Comparison of ENCODE assay signal across 19 cellular contexts in genomic region chr15:65074946-65075345, GRCh38. TPM values are rescaled to one million over a fixed set of nuclear protein-coding genes. Genes with fewer than 3 reads are reported as not detected.
"Had no signal": no experiment of that assay in that cellular context is flagged by ENCODE, and none has a peak within 500 bp of the region (broad histone marks: within the 10 kb centered on the region; RNA-seq: fewer than 3 reads in every experiment).

No MANE protein-coding gene starts in this region.

RNA-seq across cellular contexts. Expression of gene KBTBD13, which starts 1.6 kb away (rescaled TPM):
- total RNA-seq: activated naive CD4-positive, alpha-beta T cell treated with anti-CD3 and anti-CD28 coated beads for 36 hours; activated naive CD4-positive, alpha-beta T cell treated with anti-CD3 and anti-CD28 coated beads, Interleukin-2, amount 50 U/mL, for 72 hours; activated naive CD8-positive, alpha-beta T cell treated with anti-CD3 and anti-CD28 coated beads for 36 hours; activated naive CD8-positive, alpha-beta T cell treated with anti-CD3 and anti-CD28 coated beads, Interleukin-2, amount 10 ng/mL, durations not matched to agents 7 days and 5 days; activated T-cell treated with anti-CD3 and anti-CD28 coated beads, Interleukin-2, amount 50 U/mL, for 4 hours; activated T-cell treated with anti-CD3 and anti-CD28 coated beads, Interleukin-2, amount 50 U/mL, for 72 hours; activated T-helper 1 cell treated with anti-CD3 and anti-CD28 coated beads, Interleukin-12 subunit alpha, Interleukin-12 subunit beta, Interleukin-2, Interleukin-4 antibody, amounts not matched to agents 30 ng/mL and 10 ng/mL and 1 ng/mL, durations not matched to agents 14 hours and 24 hours and 36 hours; activated T-helper 17 cell treated with anti-CD3 and anti-CD28 coated beads, Interleukin-2, amount 50 U/mL, for 72 hours; activated T-helper 2 cell treated with anti-CD3 and anti-CD28 coated beads, Interferon-gamma antibody, Interleukin-2, Interleukin-4, amounts not matched to agents 10 μg/mL and 5 μg/mL and 100 μg/mL, durations not matched to agents 14 hours and 24 hours and 36 hours; adrenal gland; astrocyte; body of pancreas; bronchial epithelial cell; cerebellum; chondrocyte had no signal
- polyA plus RNA-seq: adrenal gland had no signal

RNA-seq across cellular contexts. Expression of gene RASL12, which starts 7.2 kb away (rescaled TPM):
- total RNA-seq: activated naive CD4-positive, alpha-beta T cell treated with anti-CD3 and anti-CD28 coated beads for 36 hours; activated naive CD4-positive, alpha-beta T cell treated with anti-CD3 and anti-CD28 coated beads, Interleukin-2, amount 50 U/mL, for 72 hours; activated naive CD8-positive, alpha-beta T cell treated with anti-CD3 and anti-CD28 coated beads for 36 hours; activated naive CD8-positive, alpha-beta T cell treated with anti-CD3 and anti-CD28 coated beads, Interleukin-2, amount 10 ng/mL, durations not matched to agents 7 days and 5 days; activated T-cell treated with anti-CD3 and anti-CD28 coated beads, Interleukin-2, amount 50 U/mL, for 4 hours; activated T-cell treated with anti-CD3 and anti-CD28 coated beads, Interleukin-2, amount 50 U/mL, for 72 hours; activated T-helper 1 cell treated with anti-CD3 and anti-CD28 coated beads, Interleukin-12 subunit alpha, Interleukin-12 subunit beta, Interleukin-2, Interleukin-4 antibody, amounts not matched to agents 30 ng/mL and 10 ng/mL and 1 ng/mL, durations not matched to agents 14 hours and 24 hours and 36 hours; activated T-helper 17 cell treated with anti-CD3 and anti-CD28 coated beads, Interleukin-2, amount 50 U/mL, for 72 hours; activated T-helper 2 cell treated with anti-CD3 and anti-CD28 coated beads, Interferon-gamma antibody, Interleukin-2, Interleukin-4, amounts not matched to agents 10 μg/mL and 5 μg/mL and 100 μg/mL, durations not matched to agents 14 hours and 24 hours and 36 hours; bronchial epithelial cell had no signal

RNA-seq across cellular contexts. Expression of gene SLC51B, which starts 29.8 kb away (rescaled TPM):
- total RNA-seq: activated naive CD4-positive, alpha-beta T cell treated with anti-CD3 and anti-CD28 coated beads for 36 hours; activated naive CD4-positive, alpha-beta T cell treated with anti-CD3 and anti-CD28 coated beads, Interleukin-2, amount 50 U/mL, for 72 hours; activated naive CD8-positive, alpha-beta T cell treated with anti-CD3 and anti-CD28 coated beads for 36 hours; activated naive CD8-positive, alpha-beta T cell treated with anti-CD3 and anti-CD28 coated beads, Interleukin-2, amount 10 ng/mL, durations not matched to agents 7 days and 5 days; activated T-cell treated with anti-CD3 and anti-CD28 coated beads, Interleukin-2, amount 50 U/mL, for 4 hours; activated T-cell treated with anti-CD3 and anti-CD28 coated beads, Interleukin-2, amount 50 U/mL, for 72 hours; activated T-helper 1 cell treated with anti-CD3 and anti-CD28 coated beads, Interleukin-12 subunit alpha, Interleukin-12 subunit beta, Interleukin-2, Interleukin-4 antibody, amounts not matched to agents 30 ng/mL and 10 ng/mL and 1 ng/mL, durations not matched to agents 14 hours and 24 hours and 36 hours; activated T-helper 17 cell treated with anti-CD3 and anti-CD28 coated beads, Interleukin-2, amount 50 U/mL, for 72 hours; activated T-helper 2 cell treated with anti-CD3 and anti-CD28 coated beads, Interferon-gamma antibody, Interleukin-2, Interleukin-4, amounts not matched to agents 10 μg/mL and 5 μg/mL and 100 μg/mL, durations not matched to agents 14 hours and 24 hours and 36 hours; aorta; ascending aorta; astrocyte; body of pancreas; breast epithelium; bronchial epithelial cell; cardiac septum; cerebellum; chondrocyte had no signal
